In the genomic region with DNA sequence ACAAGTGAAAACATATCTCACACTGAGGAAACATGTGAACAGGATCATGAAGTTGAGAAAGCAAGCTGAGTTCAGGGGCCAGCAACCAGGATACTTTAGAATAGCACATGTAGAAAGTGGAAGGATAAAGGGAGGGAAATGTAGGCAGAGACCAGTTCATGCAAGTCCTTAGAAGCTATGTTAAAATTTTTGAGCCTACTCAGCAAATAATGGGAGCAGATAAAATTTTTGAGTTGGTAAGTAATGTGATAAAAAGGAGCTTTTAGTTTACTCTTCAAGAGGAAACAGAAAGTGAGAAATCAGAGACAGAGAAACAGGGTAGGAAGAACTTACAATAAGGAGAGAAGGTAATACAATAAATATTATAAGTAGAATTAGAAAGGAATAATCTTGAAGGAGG, we compare ENCODE assay signal across 25 cellular contexts.
"Had no signal": no experiment of that assay in that cellular context is flagged by ENCODE, and none has a peak within 500 bp of the region (broad histone marks: within the 10 kb centered on the region; RNA-seq: fewer than 3 reads in every experiment).

No MANE protein-coding gene starts in this region.

- H3K4me3 Mint-ChIP-seq: dendritic cell treated with granulocyte-macrophage colony-stimulating factor and Interleukin-4, amounts not matched to agents 40 ng/mL and 50 ng/mL, for 4 days; mesothelial cell of epicardium; naive B cell had no signal

- H3K4me1 ChIP-seq: colonic mucosa, esophagus squamous epithelium, gastrocnemius medialis, heart right ventricle, left lung, lower lobe of right lung had no signal

- H3K4me3 ChIP-seq: colonic mucosa, esophagus squamous epithelium, gastrocnemius medialis, heart right ventricle, left lung, lower lobe of right lung, mucosa of descending colon had no signal

- H3K9me3 ChIP-seq: colonic mucosa, esophagus squamous epithelium, gastrocnemius medialis, lower lobe of right lung, mucosa of descending colon had no signal

- H3K4me1 Mint-ChIP-seq: mesothelial cell of epicardium, naive B cell had no signal

- H3K36me3 Mint-ChIP-seq: mesothelial cell of epicardium, naive B cell had no signal

- H3K36me3 ChIP-seq: colonic mucosa, esophagus squamous epithelium, gastrocnemius medialis, heart right ventricle, left lung, lower lobe of right lung had no signal

- FAIRE-seq: islet of Langerhans, keratinocyte had no signal

- H3K27me3 ChIP-seq: colonic mucosa, esophagus squamous epithelium, gastrocnemius medialis, heart right ventricle, left lung had no signal

- H3K27ac ChIP-seq: colonic mucosa, epithelial cell of prostate, esophagus squamous epithelium, gastrocnemius medialis, heart right ventricle, left lung, lower lobe of right lung had no signal

- ATAC-seq: esophagus mucosa, gastrocnemius medialis, heart right ventricle, left cardiac atrium, left lung, left ventricle myocardium superior, lower lobe of right lung, mucosa of descending colon had no signal

- DNase-seq: colonic mucosa; cortex of kidney; effector CD8-positive, alpha-beta T cell; erythroblast; esophagus squamous epithelium; foreskin fibroblast; foreskin melanocyte; gastrocnemius medialis; glutamatergic neuron; head of caudate nucleus; heart right ventricle; hippocampal formation; left cardiac atrium; left lung; left ventricle myocardium superior; lower lobe of right lung; mesenchymal stem cell; mucosa of descending colon; naive B cell had no signal

- H3K27ac Mint-ChIP-seq: dendritic cell treated with granulocyte-macrophage colony-stimulating factor and Interleukin-4, amounts not matched to agents 40 ng/mL and 50 ng/mL, for 4 days; mesothelial cell of epicardium had no signal
